Comparison of ENCODE assay signal across 1 cellular context in genomic region chr19:45753548-45753947, GRCh38.
TF ChIP-seq lines count a peak whose summit lies in the region.

No MANE protein-coding gene starts in this region.

TF ChIP-seq in HepG2, 621 proteins besides CTCF, POLR2A, EP300 and RAD21:
- TF ChIP-seq, protein P1, sequence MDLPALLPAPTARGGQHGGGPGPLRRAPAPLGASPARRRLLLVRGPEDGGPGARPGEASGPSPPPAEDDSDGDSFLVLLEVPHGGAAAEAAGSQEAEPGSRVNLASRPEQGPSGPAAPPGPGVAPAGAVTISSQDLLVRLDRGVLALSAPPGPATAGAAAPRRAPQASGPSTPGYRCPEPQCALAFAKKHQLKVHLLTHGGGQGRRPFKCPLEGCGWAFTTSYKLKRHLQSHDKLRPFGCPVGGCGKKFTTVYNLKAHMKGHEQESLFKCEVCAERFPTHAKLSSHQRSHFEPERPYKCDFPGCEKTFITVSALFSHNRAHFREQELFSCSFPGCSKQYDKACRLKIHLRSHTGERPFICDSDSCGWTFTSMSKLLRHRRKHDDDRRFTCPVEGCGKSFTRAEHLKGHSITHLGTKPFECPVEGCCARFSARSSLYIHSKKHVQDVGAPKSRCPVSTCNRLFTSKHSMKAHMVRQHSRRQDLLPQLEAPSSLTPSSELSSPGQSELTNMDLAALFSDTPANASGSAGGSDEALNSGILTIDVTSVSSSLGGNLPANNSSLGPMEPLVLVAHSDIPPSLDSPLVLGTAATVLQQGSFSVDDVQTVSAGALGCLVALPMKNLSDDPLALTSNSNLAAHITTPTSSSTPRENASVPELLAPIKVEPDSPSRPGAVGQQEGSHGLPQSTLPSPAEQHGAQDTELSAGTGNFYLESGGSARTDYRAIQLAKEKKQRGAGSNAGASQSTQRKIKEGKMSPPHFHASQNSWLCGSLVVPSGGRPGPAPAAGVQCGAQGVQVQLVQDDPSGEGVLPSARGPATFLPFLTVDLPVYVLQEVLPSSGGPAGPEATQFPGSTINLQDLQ (CRISPR knock-in tag; IDR thresholded peaks at IDR 0.05): no peak
- no peak for TF ChIP-seq HOXD1 (CRISPR knock-in tag; IDR thresholded peaks at IDR 0.05)
- TF ChIP-seq ZBTB38 (CRISPR knock-in tag; IDR thresholded peaks at IDR 0.05): no peak
- TF ChIP-seq ZNF460 (CRISPR knock-in tag; IDR thresholded peaks at IDR 0.05; ENCODE audit: borderline replicate concordance): no peak
- TF ChIP-seq ZNF512B (CRISPR knock-in tag; IDR thresholded peaks at IDR 0.05; ENCODE audit: borderline replicate concordance): no peak
- no peak for TF ChIP-seq NFYB (CRISPR knock-in tag; IDR thresholded peaks at IDR 0.05)
- no peak for TF ChIP-seq ATRX (CRISPR knock-in tag; IDR thresholded peaks at IDR 0.05; ENCODE audit: borderline replicate concordance)
- TF ChIP-seq ZNF790 (CRISPR knock-in tag; IDR thresholded peaks at IDR 0.05; ENCODE audit: borderline replicate concordance): no peak
- TF ChIP-seq ZNF18 (CRISPR knock-in tag; IDR thresholded peaks at IDR 0.05; ENCODE audit: insufficient replicate concordance): no peak
- TF ChIP-seq GMEB1 (CRISPR knock-in tag; IDR thresholded peaks at IDR 0.05; ENCODE audit: borderline replicate concordance): no peak
- no peak for TF ChIP-seq ZNF367 (CRISPR knock-in tag; IDR thresholded peaks at IDR 0.05; ENCODE audit: borderline replicate concordance)
- TF ChIP-seq, protein P2, sequence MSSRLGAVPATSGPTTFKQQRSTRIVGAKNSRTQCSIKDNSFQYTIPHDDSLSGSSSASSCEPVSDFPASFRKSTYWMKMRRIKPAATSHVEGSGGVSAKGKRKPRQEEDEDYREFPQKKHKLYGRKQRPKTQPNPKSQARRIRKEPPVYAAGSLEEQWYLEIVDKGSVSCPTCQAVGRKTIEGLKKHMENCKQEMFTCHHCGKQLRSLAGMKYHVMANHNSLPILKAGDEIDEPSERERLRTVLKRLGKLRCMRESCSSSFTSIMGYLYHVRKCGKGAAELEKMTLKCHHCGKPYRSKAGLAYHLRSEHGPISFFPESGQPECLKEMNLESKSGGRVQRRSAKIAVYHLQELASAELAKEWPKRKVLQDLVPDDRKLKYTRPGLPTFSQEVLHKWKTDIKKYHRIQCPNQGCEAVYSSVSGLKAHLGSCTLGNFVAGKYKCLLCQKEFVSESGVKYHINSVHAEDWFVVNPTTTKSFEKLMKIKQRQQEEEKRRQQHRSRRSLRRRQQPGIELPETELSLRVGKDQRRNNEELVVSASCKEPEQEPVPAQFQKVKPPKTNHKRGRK (CRISPR knock-in tag; IDR thresholded peaks at IDR 0.05): no peak
- TF ChIP-seq LBX2 (CRISPR knock-in tag; IDR thresholded peaks at IDR 0.05; ENCODE audit: borderline replicate concordance): no peak
- TF ChIP-seq IRX3 (CRISPR knock-in tag; IDR thresholded peaks at IDR 0.05; ENCODE audit: borderline replicate concordance, low read depth): no peak
- TF ChIP-seq ZNF260 (CRISPR knock-in tag; IDR thresholded peaks at IDR 0.05; ENCODE audit: borderline replicate concordance, low read depth): no peak
- TF ChIP-seq ZNF749 (CRISPR knock-in tag; IDR thresholded peaks at IDR 0.05; ENCODE audit: borderline replicate concordance): no peak
- TF ChIP-seq ZBTB10 (CRISPR knock-in tag; IDR thresholded peaks at IDR 0.05; ENCODE audit: borderline replicate concordance): no peak
- TF ChIP-seq ZNF781 (CRISPR knock-in tag; IDR thresholded peaks at IDR 0.05; ENCODE audit: borderline replicate concordance, not compliant biosample characterization): no peak
- no peak for TF ChIP-seq SOX6 (IDR thresholded peaks at IDR 0.05)
- no peak for TF ChIP-seq SOX6 (CRISPR knock-in tag; IDR thresholded peaks at IDR 0.05)
- TF ChIP-seq, protein P3, sequence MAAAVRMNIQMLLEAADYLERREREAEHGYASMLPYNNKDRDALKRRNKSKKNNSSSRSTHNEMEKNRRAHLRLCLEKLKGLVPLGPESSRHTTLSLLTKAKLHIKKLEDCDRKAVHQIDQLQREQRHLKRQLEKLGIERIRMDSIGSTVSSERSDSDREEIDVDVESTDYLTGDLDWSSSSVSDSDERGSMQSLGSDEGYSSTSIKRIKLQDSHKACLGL (CRISPR knock-in tag; IDR thresholded peaks at IDR 0.05): no peak
